ENCODE assay signal across 1 cellular context in the genomic region with DNA sequence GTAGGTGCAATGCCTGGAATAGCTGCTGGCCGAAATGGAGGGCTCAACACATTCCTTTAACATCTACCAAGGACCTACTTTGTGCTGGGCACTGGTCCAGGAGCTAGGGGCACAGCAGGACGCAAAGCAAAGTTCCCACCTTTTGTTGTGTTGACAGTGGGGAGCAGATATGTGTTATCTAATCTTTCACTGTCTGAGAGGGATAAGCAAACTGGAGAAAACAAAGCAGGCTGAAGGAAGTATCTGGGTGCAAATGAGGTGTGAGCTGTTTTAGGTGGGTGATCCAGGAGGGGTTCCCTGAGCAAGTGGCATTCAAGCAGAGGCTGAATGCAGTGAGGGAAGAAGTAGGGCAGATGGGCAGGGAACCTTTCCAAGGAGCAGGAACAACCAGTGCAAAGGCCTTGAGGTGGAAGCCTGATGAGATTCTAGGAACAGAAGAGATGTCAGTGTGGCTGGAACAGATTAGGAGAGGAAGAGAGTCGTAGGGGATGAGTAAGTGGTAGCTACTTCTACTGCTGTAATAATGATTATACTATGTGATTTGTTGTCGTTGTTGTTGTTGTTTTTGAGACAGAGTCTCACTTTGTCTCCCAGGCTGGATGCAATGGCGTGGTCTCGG.
TF ChIP-seq lines count a peak whose summit lies in the region.

No MANE protein-coding gene starts in this region.

TF ChIP-seq in A549, 52 proteins besides CTCF, POLR2A, EP300 and RAD21:
- TF ChIP-seq CBX8 (IDR thresholded peaks at IDR 0.05) (no peak), GATA3 (IDR thresholded peaks at IDR 0.05; ENCODE audit: borderline replicate concordance) (no peak), KDM1A (IDR thresholded peaks at IDR 0.05; ENCODE audit: low read depth) (no peak), RARB (CRISPR knock-in tag; IDR thresholded peaks at IDR 0.05) (no peak), CBX2 (IDR thresholded peaks at IDR 0.05; ENCODE audit: borderline replicate concordance, low read depth) (no peak), ESRRA (IDR thresholded peaks at IDR 0.05; ENCODE audit: borderline replicate concordance, low read length) (no peak), TP53 (CRISPR knock-in tag; IDR thresholded peaks at IDR 0.05) (no peak), ZNF302 (CRISPR knock-in tag; IDR thresholded peaks at IDR 0.05) (no peak), HOXB13 (CRISPR knock-in tag; IDR thresholded peaks at IDR 0.05; ENCODE audit: low read depth) (no peak), NPAS2 (CRISPR knock-in tag; IDR thresholded peaks at IDR 0.05; ENCODE audit: borderline replicate concordance) (no peak), FOSB (CRISPR knock-in tag; IDR thresholded peaks at IDR 0.05) (no peak), SMC3 (IDR thresholded peaks at IDR 0.05) (no peak), CHD2 (IDR thresholded peaks at IDR 0.05; ENCODE audit: low read length, partially characterized antibody) (no peak)
- TF ChIP-seq, protein P1, sequence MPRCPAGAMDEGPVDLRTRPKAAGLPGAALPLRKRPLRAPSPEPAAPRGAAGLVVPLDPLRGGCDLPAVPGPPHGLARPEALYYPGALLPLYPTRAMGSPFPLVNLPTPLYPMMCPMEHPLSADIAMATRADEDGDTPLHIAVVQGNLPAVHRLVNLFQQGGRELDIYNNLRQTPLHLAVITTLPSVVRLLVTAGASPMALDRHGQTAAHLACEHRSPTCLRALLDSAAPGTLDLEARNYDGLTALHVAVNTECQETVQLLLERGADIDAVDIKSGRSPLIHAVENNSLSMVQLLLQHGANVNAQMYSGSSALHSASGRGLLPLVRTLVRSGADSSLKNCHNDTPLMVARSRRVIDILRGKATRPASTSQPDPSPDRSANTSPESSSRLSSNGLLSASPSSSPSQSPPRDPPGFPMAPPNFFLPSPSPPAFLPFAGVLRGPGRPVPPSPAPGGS (IDR thresholded peaks at IDR 0.05) = no peak
- TF ChIP-seq, protein P2, sequence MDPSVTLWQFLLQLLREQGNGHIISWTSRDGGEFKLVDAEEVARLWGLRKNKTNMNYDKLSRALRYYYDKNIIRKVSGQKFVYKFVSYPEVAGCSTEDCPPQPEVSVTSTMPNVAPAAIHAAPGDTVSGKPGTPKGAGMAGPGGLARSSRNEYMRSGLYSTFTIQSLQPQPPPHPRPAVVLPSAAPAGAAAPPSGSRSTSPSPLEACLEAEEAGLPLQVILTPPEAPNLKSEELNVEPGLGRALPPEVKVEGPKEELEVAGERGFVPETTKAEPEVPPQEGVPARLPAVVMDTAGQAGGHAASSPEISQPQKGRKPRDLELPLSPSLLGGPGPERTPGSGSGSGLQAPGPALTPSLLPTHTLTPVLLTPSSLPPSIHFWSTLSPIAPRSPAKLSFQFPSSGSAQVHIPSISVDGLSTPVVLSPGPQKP (IDR thresholded peaks at IDR 0.05; ENCODE audit: low read depth, low read length) = no peak
TF ChIP-seq in A549: peak in this region for 0.
